In genomic region chr12:31251707-31252611, GRCh38 we compare ENCODE assay signal across 8 cellular contexts.
DNase-seq lines count a peak whose midpoint lies in the region; ATAC-seq, FAIRE-seq and TF ChIP-seq lines count a peak whose summit lies in the region.
"Not testable (repeated sequence)": the region's sequence is repeated elsewhere in the genome, so short reads cannot be mapped to it uniquely, and the experiment has no call there.

No MANE protein-coding gene starts in this region.

- H3K4me3 Mint-ChIP-seq in activated naive CD8-positive, alpha-beta T cell treated with anti-CD3 and anti-CD28 coated beads, Interleukin-2, amount 10 ng/mL, durations not matched to agents 7 days and 5 days = peak overlapping the region; percentile 83
- H3K4me3 Mint-ChIP-seq in naive thymus-derived CD4-positive, alpha-beta T cell = peak overlapping the region; percentile 43 to 85 (median 74)
- peak overlapping the region; percentile 44 for H3K4me3 Mint-ChIP-seq in stimulated activated naive CD8-positive, alpha-beta T cell treated with anti-CD3 and anti-CD28 coated beads, Interleukin-15, Interleukin-2, amounts not matched to agents 100 ng/mL and 50 ng/mL, for 24 hours

- not testable (repeated sequence) for H3K36me3 ChIP-seq in BE2C; naive thymus-derived CD4-positive, alpha-beta T cell (ENCODE audit: control insufficient read depth in 2 of 3, insufficient read depth in 3 of 3, low read length in 3 of 3)

- H3K36me3 Mint-ChIP-seq in activated naive CD8-positive, alpha-beta T cell treated with anti-CD3 and anti-CD28 coated beads, Interleukin-2, amount 10 ng/mL, durations not matched to agents 7 days and 5 days; naive thymus-derived CD4-positive, alpha-beta T cell; stimulated activated naive CD8-positive, alpha-beta T cell treated with anti-CD3 and anti-CD28 coated beads, Interleukin-15, Interleukin-2, amounts not matched to agents 100 ng/mL and 50 ng/mL, for 24 hours (ENCODE audit: low read depth): not testable (repeated sequence)

- FAIRE-seq in TTC549 (lab: Jason Lieb, UNC) = peak; percentile 96

- not testable (repeated sequence) for H3K27ac Mint-ChIP-seq in activated naive CD8-positive, alpha-beta T cell treated with anti-CD3 and anti-CD28 coated beads, Interleukin-2, amount 10 ng/mL, durations not matched to agents 7 days and 5 days; stimulated activated naive CD8-positive, alpha-beta T cell treated with anti-CD3 and anti-CD28 coated beads, Interleukin-15, Interleukin-2, amounts not matched to agents 100 ng/mL and 50 ng/mL, for 24 hours
- peak overlapping the region in 2 of 9 donors; percentile 25 to 65 for H3K27ac Mint-ChIP-seq in naive thymus-derived CD4-positive, alpha-beta T cell

- not testable (repeated sequence) for H3K27me3 ChIP-seq in BE2C; naive thymus-derived CD4-positive, alpha-beta T cell (ENCODE audit: control insufficient read depth in 2 of 2, insufficient read depth in 2 of 2, low read length in 2 of 2)

- not testable (repeated sequence) for ATAC-seq in activated naive CD8-positive, alpha-beta T cell treated with anti-CD3 and anti-CD28 coated beads, Interleukin-2, amount 10 ng/mL, durations not matched to agents 7 days and 5 days (ENCODE audit: low read depth); naive thymus-derived CD4-positive, alpha-beta T cell

- H3K27ac ChIP-seq in naive thymus-derived CD4-positive, alpha-beta T cell (ENCODE audit: low read depth, low read length) = not testable (repeated sequence)

- H3K4me3 ChIP-seq in BE2C (ENCODE audit: low read depth, low read length); naive thymus-derived CD4-positive, alpha-beta T cell (ENCODE audit: low read length): not testable (repeated sequence)
- H3K4me3 ChIP-seq in epithelial cell of proximal tubule (ENCODE audit: low read depth, low read length) = peak overlapping the region; percentile 14

- POLR2A ChIA-PET in activated naive CD8-positive, alpha-beta T cell treated with anti-CD3 and anti-CD28 coated beads, Interleukin-2, amount 10 ng/mL, durations not matched to agents 7 days and 5 days (lab: Charles Lee) = interaction anchor here (0.6 kb wide), 1 partner anchor 144 kb away, joined by 3 read pairs; no protein-coding TSS in a partner anchor
- POLR2A ChIA-PET in naive thymus-derived CD4-positive, alpha-beta T cell (lab: Charles Lee) = interaction anchor here (0.6 kb wide), 1 partner anchor 745 kb away, joined by 5 read pairs; no protein-coding TSS in a partner anchor

- not testable (repeated sequence) for H3K4me1 Mint-ChIP-seq in activated naive CD8-positive, alpha-beta T cell treated with anti-CD3 and anti-CD28 coated beads, Interleukin-2, amount 10 ng/mL, durations not matched to agents 7 days and 5 days; naive thymus-derived CD4-positive, alpha-beta T cell; stimulated activated naive CD8-positive, alpha-beta T cell treated with anti-CD3 and anti-CD28 coated beads, Interleukin-15, Interleukin-2, amounts not matched to agents 100 ng/mL and 50 ng/mL, for 24 hours (ENCODE audit: low read depth)

- intact Hi-C loops in naive thymus-derived CD4-positive, alpha-beta T cell (cut with micrococcal nuclease) = loop anchor here (1.0 kb wide), 2 partner anchors 111 to 384 kb away; no protein-coding TSS in a partner anchor

- H3K9me3 Mint-ChIP-seq in activated naive CD8-positive, alpha-beta T cell treated with anti-CD3 and anti-CD28 coated beads, Interleukin-2, amount 10 ng/mL, durations not matched to agents 7 days and 5 days; naive thymus-derived CD4-positive, alpha-beta T cell; stimulated activated naive CD8-positive, alpha-beta T cell treated with anti-CD3 and anti-CD28 coated beads, Interleukin-15, Interleukin-2, amounts not matched to agents 100 ng/mL and 50 ng/mL, for 24 hours: not testable (repeated sequence)

- CTCF ChIA-PET in naive thymus-derived CD4-positive, alpha-beta T cell (lab: Charles Lee) = interaction anchor here (0.8 to 2.8 kb wide), 4 partner anchors 9 to 384 kb away, joined by 3 to 13 read pairs (median 3); no protein-coding TSS in a partner anchor

- DNase-seq in BE2C; epithelial cell of proximal tubule (ENCODE audit: low read depth): not testable (repeated sequence)
- DNase-seq in NCI-H2171 treated with DMSO at 0.1 percent for 48 hours (lab: John Stamatoyannopoulos, UW) = peak; percentile 51
- DNase-seq in activated naive CD8-positive, alpha-beta T cell treated with anti-CD3 and anti-CD28 coated beads, Interleukin-2, amount 10 ng/mL, durations not matched to agents 7 days and 5 days = peak; percentile 35
- DNase-seq in naive thymus-derived CD4-positive, alpha-beta T cell = peak in 1 of 9 donors; percentile 4

- not testable (repeated sequence) for H3K4me1 ChIP-seq in BE2C; naive thymus-derived CD4-positive, alpha-beta T cell (ENCODE audit: control insufficient read depth in 2 of 2, insufficient read depth in 2 of 2, low read length in 2 of 2)

- TF ChIP-seq CTCF in BE2C (IDR thresholded peaks at IDR 0.05; ENCODE audit: low read depth, low read length) = peak; percentile 22; the same call in 1 of the 2 replicates
- TF ChIP-seq CTCF in GM12872 (IDR thresholded peaks at IDR 0.05; ENCODE audit: insufficient read depth, low read depth, low read length) = 0 out of 3 replicates have a peak, but pooled peaks have one; percentile 19
- not testable (repeated sequence) for TF ChIP-seq CTCF in epithelial cell of proximal tubule (conservative IDR thresholded peaks at IDR 0.05; ENCODE audit: low read depth, low read length)

- H3K27me3 Mint-ChIP-seq in activated naive CD8-positive, alpha-beta T cell treated with anti-CD3 and anti-CD28 coated beads, Interleukin-2, amount 10 ng/mL, durations not matched to agents 7 days and 5 days = peaks cover 12% of the 10 kb centered on the region
- peaks cover 0 to 20% (median 4%) of the 10 kb centered on the region in 5 donors for H3K27me3 Mint-ChIP-seq in naive thymus-derived CD4-positive, alpha-beta T cell
- not testable (repeated sequence) for H3K27me3 Mint-ChIP-seq in stimulated activated naive CD8-positive, alpha-beta T cell treated with anti-CD3 and anti-CD28 coated beads, Interleukin-15, Interleukin-2, amounts not matched to agents 100 ng/mL and 50 ng/mL, for 24 hours

- not testable (repeated sequence) for H3K9me3 ChIP-seq in BE2C; naive thymus-derived CD4-positive, alpha-beta T cell (ENCODE audit: control insufficient read depth in 2 of 3, low read length in 3 of 3)
